Comparison of ENCODE assay signal across 8 cellular contexts in the genomic region with DNA sequence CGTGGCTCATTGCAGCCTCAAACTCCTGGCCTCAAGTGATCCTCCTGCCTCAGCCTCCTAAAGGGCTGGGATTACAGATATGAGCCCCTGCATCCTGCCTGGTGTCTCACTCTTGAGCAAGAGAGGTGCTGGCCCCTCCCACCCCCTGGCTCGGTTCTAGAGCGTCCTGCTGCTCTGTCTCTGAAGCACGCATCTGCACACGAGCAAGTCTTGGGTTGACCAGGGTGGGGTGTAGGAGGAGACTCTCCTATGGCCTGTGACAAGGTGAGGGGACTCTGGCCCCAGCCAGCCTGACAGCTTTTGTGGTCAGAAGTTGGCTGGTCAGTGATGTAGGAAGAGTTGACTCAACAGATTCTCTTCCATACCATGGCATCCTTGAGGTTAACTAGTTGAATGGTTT.
"Had no signal": no experiment of that assay in that cellular context is flagged by ENCODE, and none has a peak within 500 bp of the region (broad histone marks: within the 10 kb centered on the region; RNA-seq: fewer than 3 reads in every experiment).

No MANE protein-coding gene starts in this region.

- H3K36me3 Mint-ChIP-seq: activated naive CD8-positive, alpha-beta T cell; naive thymus-derived CD8-positive, alpha-beta T cell had no signal

- H3K27ac ChIP-seq: dorsolateral prefrontal cortex, WERI-Rb-1 had no signal

- H3K27me3 Mint-ChIP-seq: activated naive CD8-positive, alpha-beta T cell had no signal

- H3K4me3 ChIP-seq: dorsolateral prefrontal cortex had no signal

- DNase-seq: activated gamma-delta T cell, left cardiac atrium, posterior cingulate gyrus had no signal

- H3K36me3 ChIP-seq: WERI-Rb-1 had no signal

- H3K9me3 Mint-ChIP-seq: naive thymus-derived CD8-positive, alpha-beta T cell had no signal

- H3K27ac Mint-ChIP-seq: activated naive CD8-positive, alpha-beta T cell; activated T-cell treated with anti-CD3 and anti-CD28 coated beads, Interleukin-2, amount 50 U/mL, for 72 hours had no signal

- H3K4me3 Mint-ChIP-seq: activated naive CD8-positive, alpha-beta T cell; naive thymus-derived CD8-positive, alpha-beta T cell had no signal
